ENCODE assay signal across 8 cellular contexts in genomic region chr18:21599585-21600525, GRCh38. TPM values are rescaled to one million over a fixed set of nuclear protein-coding genes. Genes with fewer than 3 reads are reported as not detected.
DNase-seq lines count a peak whose midpoint lies in the region; ATAC-seq and TF ChIP-seq lines count a peak whose summit lies in the region.

No MANE protein-coding gene starts in this region.

- H3K9me3 Mint-ChIP-seq in chondrocyte (ENCODE audit: low read depth): no peaks in the 10 kb centered on the region

- no peak for TF ChIP-seq CTCF in chondrocyte (IDR thresholded peaks at IDR 0.05)

- no peaks in the 10 kb centered on the region for H3K27me3 Mint-ChIP-seq in chondrocyte (ENCODE audit: low read depth)

- peak; percentile 37 for ATAC-seq in GM19452 (IDR thresholded peaks at IDR 0.05; ENCODE audit: unreplicated experiment)
- ATAC-seq in HG03460 (IDR thresholded peaks at IDR 0.05; ENCODE audit: unreplicated experiment): peak; percentile 39

- H3K36me3 Mint-ChIP-seq in chondrocyte (ENCODE audit: low read depth): no peaks in the 10 kb centered on the region

- H3K27ac Mint-ChIP-seq in chondrocyte (ENCODE audit: unreplicated experiment): peak overlapping the region; percentile 96

- peak; percentile 44 for DNase-seq in NCI-H1436 (lab: John Stamatoyannopoulos, UW)
- DNase-seq in NCI-H1436 treated with DMSO at 0.1 percent for 48 hours (lab: John Stamatoyannopoulos, UW): no peak
- DNase-seq in RPMI8226: peak; percentile 79
- DNase-seq in chondrocyte (ENCODE audit: low spot score): no peak
- DNase-seq in kidney tubule cell (ENCODE audit: low spot score): peak; percentile 23
- peak; percentile 27 to 33 for DNase-seq in stimulated activated CD8-positive, alpha-beta memory T cell treated with anti-CD3 and anti-CD28 coated beads, Interleukin-15, amount 100 ng/mL, for 48 hours (ENCODE audit: low read depth in 2 of 2)

- peak overlapping the region; percentile 92 for H3K4me3 Mint-ChIP-seq in chondrocyte (ENCODE audit: unreplicated experiment)

- peaks cover 31% of the 10 kb centered on the region for H3K4me1 Mint-ChIP-seq in chondrocyte (ENCODE audit: low read depth)

RNA-seq across cellular contexts. Expression of gene ESCO1, which starts 0.6 kb away (rescaled TPM):
- 11.6 to 15.2 TPM (median 12.0 TPM) in 3 replicates for total RNA-seq in chondrocyte

RNA-seq across cellular contexts. Expression of gene SNRPD1, which starts 12.3 kb away (rescaled TPM):
- total RNA-seq in chondrocyte: 27.5 to 53.6 TPM (median 33.7 TPM) in 3 replicates

Comparison
In these comparisons a context has a peak if more than half of its experiments do, and no peak if none do; other contexts are left out.
1. DNase-seq: peak in NCI-H1436 (single experiment), RPMI8226 (single experiment), kidney tubule cell (single experiment) and stimulated activated CD8-positive, alpha-beta memory T cell treated with anti-CD3 and anti-CD28 coated beads, Interleukin-15, amount 100 ng/mL, for 48 hours (2 of 2); none in NCI-H1436 treated with DMSO at 0.1 percent for 48 hours (single experiment) and chondrocyte (single experiment).